Comparison of ENCODE assay signal across 13 cellular contexts in the genomic region with DNA sequence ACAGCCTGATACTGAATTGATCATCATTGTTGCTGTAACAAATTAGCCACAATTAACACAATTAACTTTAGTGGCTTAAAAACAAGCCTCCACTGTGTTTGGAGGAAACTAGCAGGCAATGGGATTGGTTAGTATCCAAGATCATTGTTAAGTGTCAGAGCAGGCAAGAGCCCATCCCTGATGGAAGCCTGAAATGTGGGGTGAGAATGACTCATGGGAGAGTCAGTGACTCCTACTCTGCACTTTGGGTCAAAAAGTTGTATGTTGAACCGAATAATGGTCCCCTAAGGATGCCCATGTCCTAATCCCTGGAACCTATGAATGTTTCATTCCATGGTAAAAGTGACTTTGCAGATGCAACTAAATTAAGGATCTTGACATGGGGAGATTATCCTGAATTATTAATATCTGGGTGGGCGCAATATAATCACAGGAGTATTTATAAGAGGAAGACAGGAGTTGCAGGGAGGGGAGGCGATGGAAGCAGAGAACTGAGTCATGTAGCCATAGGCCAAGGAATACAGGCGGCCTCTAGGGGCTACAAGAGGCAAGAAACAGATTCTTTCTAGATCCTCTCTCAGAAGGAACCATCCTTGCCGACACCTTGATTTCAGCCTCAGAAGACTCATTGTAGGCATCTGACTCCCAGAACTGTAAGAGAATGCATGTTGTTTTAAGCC. TPM values are rescaled to one million over a fixed set of nuclear protein-coding genes. Genes with fewer than 3 reads are reported as not detected.
DNase-seq lines count a peak whose midpoint lies in the region; ATAC-seq and TF ChIP-seq lines count a peak whose summit lies in the region.
"Had no signal": no experiment of that assay in that cellular context is flagged by ENCODE, and none has a peak within 500 bp of the region (broad histone marks: within the 10 kb centered on the region; RNA-seq: fewer than 3 reads in every experiment).

No MANE protein-coding gene starts in this region.

- ATAC-seq in esophagus mucosa (no peak), GM21825 (IDR thresholded peaks at IDR 0.05; ENCODE audit: unreplicated experiment) (no peak), GM18870 (IDR thresholded peaks at IDR 0.05; ENCODE audit: unreplicated experiment) (no peak)
- ATAC-seq: gastrocnemius medialis had no signal

- no peak overlapping the region for H3K4me3 ChIP-seq in BJ (ENCODE audit: low read depth, low read length)
- H3K4me3 ChIP-seq in WERI-Rb-1 (ENCODE audit: low read depth, low read length), result no peak overlapping the region
- H3K4me3 ChIP-seq in kidney epithelial cell (ENCODE audit: low read depth, low read length), result no peak overlapping the region
- H3K4me3 ChIP-seq: gastrocnemius medialis had no signal

- H3K36me3 ChIP-seq in BJ (ENCODE audit: control insufficient read depth, insufficient read depth, low read length) (no peaks in the 10 kb centered on the region), WERI-Rb-1 (no peaks in the 10 kb centered on the region), kidney epithelial cell (ENCODE audit: control insufficient read depth, insufficient read depth, low read length) (no peaks in the 10 kb centered on the region)
- H3K36me3 ChIP-seq: gastrocnemius medialis had no signal

- no peak overlapping the region for H3K27ac ChIP-seq in WERI-Rb-1
- H3K27ac ChIP-seq: gastrocnemius medialis, KMS-11 had no signal

- DNase-seq in BJ (ENCODE audit: low read depth) (no peak), HT-29 (ENCODE audit: low spot score) (peak; percentile 6), WERI-Rb-1 (no peak), kidney epithelial cell (ENCODE audit: low read depth) (no peak), COR-L47 (lab: John Stamatoyannopoulos, UW) (no peak)
- DNase-seq: gastrocnemius medialis; NCI-H510A treated with DMSO at 0.1 percent for 48 hours; nucleus accumbens; stimulated activated CD4-positive, alpha-beta T cell treated with anti-CD3 and anti-CD28 coated beads, Interleukin-2, amount 100 ng/mL, for 24 hours had no signal

- no peaks in the 10 kb centered on the region for H3K9me3 ChIP-seq in WERI-Rb-1 (ENCODE audit: severe bottlenecking)
- H3K9me3 ChIP-seq: gastrocnemius medialis had no signal

- TF ChIP-seq CTCF in BJ (IDR thresholded peaks at IDR 0.05; ENCODE audit: insufficient read depth, low read depth, low read length), result peak; percentile 36; the same call in 1 of the 2 replicates
- peak; percentile 59 for TF ChIP-seq CTCF in WERI-Rb-1 (IDR thresholded peaks at IDR 0.05; ENCODE audit: low read depth, low read length)
- TF ChIP-seq CTCF in kidney epithelial cell (IDR thresholded peaks at IDR 0.05; ENCODE audit: insufficient read depth, low read length, poor library complexity, severe bottlenecking), result peak; percentile 18

- H3K27me3 ChIP-seq in BJ (ENCODE audit: control insufficient read depth, insufficient read depth, low read length) (peaks cover 10% of the 10 kb centered on the region), WERI-Rb-1 (ENCODE audit: insufficient read depth, low read depth, severe bottlenecking) (no peaks in the 10 kb centered on the region), kidney epithelial cell (ENCODE audit: control insufficient read depth, insufficient read depth, low read length) (peaks cover 4% of the 10 kb centered on the region)
- H3K27me3 ChIP-seq: gastrocnemius medialis had no signal

- POLR2A ChIA-PET in BJ (lab: Charles Lee), result no interaction called here

- CTCF ChIA-PET in BJ (lab: Yijun Ruan, JAX), result interaction anchor here (1.4 kb wide), 1 partner anchor 9 kb away, joined by 4 read pairs; no protein-coding TSS in a partner anchor

RNA-seq across cellular contexts. Expression of gene ALG2, which starts 28.8 kb away (rescaled TPM):
- 47.6 and 64.7 TPM in 2 replicates for polyA plus RNA-seq in BJ (2011; rRNA removed)
- 20.1 and 24.7 TPM in 2 replicates for polyA minus RNA-seq in BJ (2011; rRNA and poly(A)+ RNA removed)
- 41.3 and 43.0 TPM in 2 replicates for total RNA-seq in HT-29 (2014; rRNA removed; shearing (Covaris generic))
- total RNA-seq in kidney epithelial cell, result 52.4 and 54.1 TPM in 2 replicates
- total RNA-seq in esophagus mucosa, result 12.2 TPM

RNA-seq across cellular contexts. Expression of gene SEC61B, which starts 29.2 kb away (rescaled TPM):
- 134 and 195 TPM in 2 replicates for polyA plus RNA-seq in BJ (2011; rRNA removed)
- polyA minus RNA-seq in BJ (2011; rRNA and poly(A)+ RNA removed), result 29.1 and 40.1 TPM in 2 replicates
- total RNA-seq in HT-29 (2014; rRNA removed; shearing (Covaris generic)), result 116 and 125 TPM in 2 replicates
- total RNA-seq in kidney epithelial cell (230 and 244 TPM in 2 replicates), esophagus mucosa (75.8 TPM)
